In the genomic region with DNA sequence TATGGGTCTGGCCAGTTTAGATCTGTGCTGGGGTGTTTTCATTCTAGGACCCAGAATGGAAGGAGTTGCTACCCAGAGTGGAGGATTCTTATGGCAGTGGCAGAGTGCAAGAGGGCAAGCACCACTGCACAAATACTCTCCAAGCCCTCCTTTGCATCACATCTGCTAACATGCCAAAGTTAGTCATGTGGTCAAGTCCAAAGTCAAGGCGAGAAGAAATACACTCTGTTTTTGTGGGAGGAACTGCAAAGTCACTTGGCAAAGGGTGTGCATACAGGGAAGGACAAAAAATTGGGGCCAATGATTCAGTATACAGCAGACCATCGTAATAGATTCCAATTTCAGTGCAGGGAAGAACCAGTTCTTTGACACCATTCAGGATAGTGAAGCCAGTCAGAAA, we compare ENCODE assay signal across 22 cellular contexts. TPM values are rescaled to one million over a fixed set of nuclear protein-coding genes. Genes with fewer than 3 reads are reported as not detected.
A peak's percentile ranks its signal among the peaks of the same experiment; 100 is the strongest.
DNase-seq lines count a peak whose midpoint lies in the region; ATAC-seq and TF ChIP-seq lines count a peak whose summit lies in the region.
"Had no signal": no experiment of that assay in that cellular context is flagged by ENCODE, and none has a peak within 500 bp of the region (broad histone marks: within the 10 kb centered on the region; RNA-seq: fewer than 3 reads in every experiment).

No MANE protein-coding gene starts in this region.

- no peaks in the 10 kb centered on the region for H3K79me2 ChIP-seq in H9 (ENCODE audit: insufficient read depth, low read length)

- H3K23ac ChIP-seq in neuronal stem cell (ENCODE audit: low read depth, low read length, poor library complexity) (peak overlapping the region; percentile 43), H9 (ENCODE audit: insufficient read length, low read depth, low read length) (no peak overlapping the region)

- intact Hi-C loops in Right ventricle myocardium superior (cut with DNase I): no loop called here
- intact Hi-C loops in cardiac septum (cut with DNase I): no loop called here

- H3K27me3 Mint-ChIP-seq in glutamatergic neuron (ENCODE audit: unreplicated experiment) (peaks cover 4% of the 10 kb centered on the region), H9 (ENCODE audit: low read depth) (peaks cover 4% of the 10 kb centered on the region)

- no peak overlapping the region for H2BK5ac ChIP-seq in neuronal stem cell (ENCODE audit: low read length)
- H2BK5ac ChIP-seq in H9 (ENCODE audit: insufficient read length, low read length): no peak overlapping the region

- H2AK5ac ChIP-seq in neuronal stem cell (ENCODE audit: low read depth, low read length): no peak overlapping the region
- no peak overlapping the region for H2AK5ac ChIP-seq in H9 (ENCODE audit: insufficient read length, low read length)

- peaks cover 13% of the 10 kb centered on the region for H3K36me3 Mint-ChIP-seq in glutamatergic neuron (ENCODE audit: unreplicated experiment)
- peaks cover 3 to 14% (median 7%) of the 10 kb centered on the region in 3 experiments; a peak in 4 of 7 replicates for H3K36me3 Mint-ChIP-seq in H9 (ENCODE audit: insufficient read depth in 1 of 3, low read depth in 3 of 3)

- H2BK15ac ChIP-seq in neuronal stem cell (ENCODE audit: low read length) (no peak overlapping the region), H9 (ENCODE audit: low read depth, low read length) (no peak overlapping the region)

- H3K4me2 ChIP-seq in neuronal stem cell (ENCODE audit: insufficient read depth, low read length, poor library complexity, severe bottlenecking) (no peak overlapping the region), H9 (ENCODE audit: insufficient read depth, insufficient read length, low read length) (no peak overlapping the region)

- H3K18ac ChIP-seq in neuronal stem cell (ENCODE audit: low read length) (no peak overlapping the region), H9 (ENCODE audit: insufficient read length, low read depth, low read length) (no peak overlapping the region)

- H4K8ac ChIP-seq in neuronal stem cell (ENCODE audit: low read depth, low read length): no peak overlapping the region
- no peak overlapping the region for H4K8ac ChIP-seq in H9 (replicated peaks; ENCODE audit: insufficient read length, low read depth, low read length)

- no peak overlapping the region for H4K91ac ChIP-seq in neuronal stem cell (ENCODE audit: low read depth, low read length, poor library complexity)
- H4K91ac ChIP-seq in H9 (ENCODE audit: insufficient read length, low read depth, low read length): no peak overlapping the region

- H4K20me1 ChIP-seq in H9 (ENCODE audit: control insufficient read depth, insufficient read depth, insufficient read length): no peaks in the 10 kb centered on the region

- no peaks in the 10 kb centered on the region for H3K23me2 ChIP-seq in H9 (ENCODE audit: insufficient read length, low read depth, low read length, poor library complexity, severe bottlenecking)

- H3K4me3 Mint-ChIP-seq in glutamatergic neuron (ENCODE audit: unreplicated experiment): peak overlapping the region; percentile 5
- H3K4me3 Mint-ChIP-seq in H9: no peak overlapping the region

- H3K79me1 ChIP-seq in neuronal stem cell (ENCODE audit: low read depth, low read length) (no peaks in the 10 kb centered on the region), H9 (ENCODE audit: insufficient read depth, low read depth, low read length, poor library complexity, severe bottlenecking) (no peaks in the 10 kb centered on the region)

- H3K4me3 ChIP-seq in neuronal stem cell (ENCODE audit: low read length in 2 of 2): no peak overlapping the region
- H3K4me3 ChIP-seq: SK-N-MC had no signal

- H3K14ac ChIP-seq in neuronal stem cell (ENCODE audit: low read length): no peak overlapping the region
- H3K14ac ChIP-seq in H9 (ENCODE audit: insufficient read depth, low read length): no peak overlapping the region

- no peak overlapping the region for H3K27ac ChIP-seq in neuronal stem cell (replicated peaks; ENCODE audit: low read length)
- no peak overlapping the region for H3K27ac ChIP-seq in H9 (ENCODE audit: insufficient read length, low read depth, low read length)
- H3K27ac ChIP-seq: RWPE1, SK-N-MC had no signal

- no peak overlapping the region for H2BK20ac ChIP-seq in H9 (ENCODE audit: low read depth, low read length, poor library complexity, severe bottlenecking)

- H3K4me1 ChIP-seq in neuronal stem cell (ENCODE audit: control insufficient read depth in 2 of 2, insufficient read depth in 1 of 2, low read depth in 1 of 2, low read length in 2 of 2) (no peaks in the 10 kb centered on the region), H9 (ENCODE audit: insufficient read depth, low read length) (no peaks in the 10 kb centered on the region)

- H3K4ac ChIP-seq in neuronal stem cell (ENCODE audit: low read length) (no peak overlapping the region), H9 (ENCODE audit: low read depth, low read length) (no peak overlapping the region)

- no peak overlapping the region for H3K56ac ChIP-seq in H9 (ENCODE audit: insufficient read length, low read depth, low read length)

- H3K27ac Mint-ChIP-seq in glutamatergic neuron (ENCODE audit: unreplicated experiment) (peak overlapping the region; percentile 86), H9 (no peak overlapping the region)

- ATAC-seq in Right ventricle myocardium superior (ENCODE audit: poor library complexity) (peak; percentile 43), left lobe of liver (peak; percentile 95), GM21423 (IDR thresholded peaks at IDR 0.05; ENCODE audit: unreplicated experiment) (no peak)
- ATAC-seq: Panc1 had no signal

- TF ChIP-seq CTCF in glutamatergic neuron (IDR thresholded peaks at IDR 0.05; ENCODE audit: partially characterized antibody, unreplicated experiment): no peak
- no peak for TF ChIP-seq CTCF in H9 (conservative IDR thresholded peaks at IDR 0.05)

- H3K9me3 ChIP-seq in neuronal stem cell (replicated peaks in 1 of 2; ENCODE audit: control insufficient read depth in 2 of 2, insufficient read depth in 1 of 2, low read depth in 1 of 2, low read length in 2 of 2): peaks cover 3 to 6% of the 10 kb centered on the region in 2 donors
- peaks cover 10% of the 10 kb centered on the region for H3K9me3 ChIP-seq in H9 (ENCODE audit: control insufficient read depth, low read depth, low read length)

- H3K36me3 ChIP-seq in neuronal stem cell (replicated peaks in 1 of 2; ENCODE audit: control insufficient read depth in 2 of 2, insufficient read depth in 2 of 2, low read length in 2 of 2): no peaks in the 10 kb centered on the region

- H2BK120ac ChIP-seq in neuronal stem cell (ENCODE audit: low read depth, low read length) (no peak overlapping the region), H9 (ENCODE audit: low read depth, low read length, poor library complexity, severe bottlenecking) (no peak overlapping the region)

- no CpG with 5 or more reads among the region's 2 CpGs for WGBS in neuronal stem cell (ENCODE audit: extremely low coverage in 2 of 2, insufficient read length in 2 of 2, insufficient replicate concordance in 1 of 2), 2 donors
- WGBS in H9 (ENCODE audit: extremely low coverage, insufficient read length, low lambda C conversion rate): no CpG with 5 or more reads among the region's 2 CpGs

- H3K4me1 Mint-ChIP-seq in glutamatergic neuron (ENCODE audit: low read depth, unreplicated experiment) (peaks cover 14% of the 10 kb centered on the region), H9 (no peaks in the 10 kb centered on the region)

- H3K27me3 ChIP-seq in neuronal stem cell (ENCODE audit: control insufficient read depth in 3 of 3, insufficient read depth in 3 of 3, low read depth in 1 of 3, low read length in 3 of 3): peaks cover 0 to 15% (median 0%) of the 10 kb centered on the region in 3 experiments
- H3K27me3 ChIP-seq in H9 (ENCODE audit: insufficient read depth, low read length): no peaks in the 10 kb centered on the region

- H3K9me3 Mint-ChIP-seq in glutamatergic neuron (ENCODE audit: unreplicated experiment): peaks cover 9% of the 10 kb centered on the region
- peaks cover 26 to 32% of the 10 kb centered on the region in 2 experiments for H3K9me3 Mint-ChIP-seq in H9

- no peak overlapping the region for H2AFZ ChIP-seq in neuronal stem cell (ENCODE audit: low read length)
- no peak overlapping the region for H2AFZ ChIP-seq in H9 (ENCODE audit: low read length)

- H2BK12ac ChIP-seq in neuronal stem cell (ENCODE audit: low read length) (no peak overlapping the region), H9 (ENCODE audit: insufficient read length, low read depth, low read length) (no peak overlapping the region)

- H3K9ac ChIP-seq in neuronal stem cell (ENCODE audit: low read depth, low read length, poor library complexity): no peak overlapping the region
- H3K9ac ChIP-seq in H9 (ENCODE audit: extremely low read depth, insufficient read length, low read length): no peak overlapping the region

- H4K5ac ChIP-seq in H9 (ENCODE audit: insufficient read length, low read depth, low read length): no peak overlapping the region

- no peak overlapping the region for H3T11ph ChIP-seq in H9 (ENCODE audit: low read length)

- no peak for DNase-seq in Right ventricle myocardium superior
- DNase-seq in cardiac septum (ENCODE audit: low spot score): no peak
- no peak for DNase-seq in glutamatergic neuron
- DNase-seq in left lobe of liver (ENCODE audit: low spot score): peak; percentile 69
- no peak for DNase-seq in neuronal stem cell (ENCODE audit: low spot score)
- no peak for DNase-seq in OCI-M2 (lab: John Stamatoyannopoulos, UW; ENCODE audit: unreplicated experiment)
- DNase-seq in H9: no peak
- DNase-seq: Calu3, DMS79 treated with DMSO at 0.1 percent for 48 hours, GF-D8, Kasumi-1, NCI-H1694, NCI-H2029 treated with DMSO at 0.1 percent for 48 hours, NCI-H526 treated with DMSO at 0.1 percent for 48 hours, SIG-M5 had no signal

RNA-seq across cellular contexts. Expression of a gene that starts 43.9 kb away (rescaled TPM):
- total RNA-seq in Right ventricle myocardium superior: 21.6 TPM
- 34.4 TPM for total RNA-seq in cardiac septum
- total RNA-seq in glutamatergic neuron (ENCODE audit: unreplicated experiment): 452 TPM
- 42.8 TPM for total RNA-seq in left lobe of liver
- polyA plus RNA-seq in neuronal stem cell (2013, experiment 1 of 2): 390 TPM
- polyA plus RNA-seq in neuronal stem cell (2013, experiment 2 of 2): 388 TPM
- total RNA-seq in H9 (2021): 144 and 147 TPM in 2 replicates

RNA-seq across cellular contexts. Expression of a gene that starts 55.1 kb away (rescaled TPM):
- total RNA-seq in Right ventricle myocardium superior (0.81 TPM), cardiac septum (0.46 TPM), glutamatergic neuron (ENCODE audit: unreplicated experiment) (1.1 TPM), left lobe of liver (2.3 TPM), H9 (2021) (not detected in 2 replicates)
- polyA plus RNA-seq in neuronal stem cell (2013, experiment 1 of 2): 0.03 TPM
- polyA plus RNA-seq in neuronal stem cell (2013, experiment 2 of 2): 0.04 TPM
- total RNA-seq: A172, H4, M059J had no signal
